In genomic region chr5:96645096-96645495, GRCh38 we compare ENCODE assay signal across 26 cellular contexts.
"Had no signal": no experiment of that assay in that cellular context is flagged by ENCODE, and none has a peak within 500 bp of the region (broad histone marks: within the 10 kb centered on the region; RNA-seq: fewer than 3 reads in every experiment).

No MANE protein-coding gene starts in this region.

- H3K27me3 ChIP-seq: dorsolateral prefrontal cortex, esophagus muscularis mucosa, heart right ventricle, neutrophil, pancreas, right atrium auricular region, spleen, suprapubic skin, transverse colon had no signal

- H3K4me3 ChIP-seq: dorsolateral prefrontal cortex, esophagus muscularis mucosa, heart right ventricle, lung, mucosa of descending colon, pancreas, right atrium auricular region, spleen, suprapubic skin, transverse colon had no signal

- H3K27ac ChIP-seq: dorsolateral prefrontal cortex, epithelial cell of prostate, esophagus muscularis mucosa, heart right ventricle, neutrophil, pancreas, right atrium auricular region, spleen, suprapubic skin, transverse colon had no signal

- DNase-seq: central memory CD4-positive, alpha-beta T cell; dorsolateral prefrontal cortex; effector CD4-positive, alpha-beta T cell; foreskin melanocyte; glutamatergic neuron; heart right ventricle; hypothalamus; immature natural killer cell; islet precursor cell; mucosa of descending colon; naive B cell; pancreas; spleen; stimulated activated CD4-positive, alpha-beta T cell treated with anti-CD3 and anti-CD28 coated beads, Interleukin-4, amount 100 ng/mL, for 4 hours; stimulated activated naive CD8-positive, alpha-beta T cell treated with anti-CD3 and anti-CD28 coated beads, Interleukin-15, amount 100 ng/mL, for 72 hours; transverse colon had no signal

- ATAC-seq: heart right ventricle; left lobe of liver; mucosa of descending colon; natural killer cell treated with Interleukin-12 subunit alpha and Interleukin-12 subunit beta and Interleukin-15 and Interleukin-18, amount 100 ng/mL, for 72 hours; pancreas; sciatic nerve; stimulated activated memory B cell treated with anti-CD40 and anti-IgM and Interleukin-4, amounts not matched to agents 10 μg/mL and 1 μg/mL and 100 μg/mL, for 72 hours; stimulated activated naive CD8-positive, alpha-beta T cell treated with anti-CD3 and anti-CD28 coated beads, Interleukin-15, amount 100 ng/mL, for 72 hours had no signal

- H3K9me3 ChIP-seq: esophagus muscularis mucosa, heart right ventricle, mucosa of descending colon, neutrophil, pancreas, right atrium auricular region, spleen, suprapubic skin, transverse colon had no signal

- H3K4me1 ChIP-seq: esophagus muscularis mucosa, right atrium auricular region had no signal

- H3K36me3 ChIP-seq: esophagus muscularis mucosa, heart right ventricle, neutrophil, pancreas, right atrium auricular region, spleen, suprapubic skin, transverse colon had no signal
